In genomic region chr6:28589234-28589951, GRCh38 we compare ENCODE assay signal across 8 cellular contexts.
DNase-seq lines count a peak whose midpoint lies in the region; ATAC-seq and TF ChIP-seq lines count a peak whose summit lies in the region.

No MANE protein-coding gene starts in this region.

- H3K23me2 ChIP-seq in H9 (ENCODE audit: insufficient read length, low read depth, low read length, poor library complexity, severe bottlenecking), result peaks cover 18% of the 10 kb centered on the region

- no peaks in the 10 kb centered on the region for H4K20me1 ChIP-seq in H9 (ENCODE audit: control insufficient read depth, insufficient read depth, insufficient read length)

- H3K14ac ChIP-seq in H9 (ENCODE audit: insufficient read depth, low read length), result no peak overlapping the region

- WGBS in H9 (ENCODE audit: extremely low coverage, insufficient read length, low lambda C conversion rate), result no CpG with 5 or more reads among the region's 34 CpGs
- WGBS in right cardiac atrium, result 3% methylated on average over 34 of the region's 34 CpGs
- 0 to 5% methylated on average over 18 to 30 of the region's 34 CpGs for WGBS in gastroesophageal sphincter (ENCODE audit: low coverage in 1 of 2), 2 donors

- no peaks in the 10 kb centered on the region for H3K79me1 ChIP-seq in H9 (ENCODE audit: insufficient read depth, low read depth, low read length, poor library complexity, severe bottlenecking)

- H4K91ac ChIP-seq in H9 (ENCODE audit: insufficient read length, low read depth, low read length), result no peak overlapping the region

- no peak for TF ChIP-seq EP300 in gastroesophageal sphincter (IDR thresholded peaks at IDR 0.05)

- no peak overlapping the region for H2BK20ac ChIP-seq in H9 (ENCODE audit: low read depth, low read length, poor library complexity, severe bottlenecking)

- no peak overlapping the region for H2BK120ac ChIP-seq in H9 (ENCODE audit: low read depth, low read length, poor library complexity, severe bottlenecking)

- H3K36me3 Mint-ChIP-seq in H9 (ENCODE audit: insufficient read depth in 1 of 3, low read depth in 3 of 3), result no peaks in the 10 kb centered on the region
- peaks cover 23% of the 10 kb centered on the region for H3K36me3 Mint-ChIP-seq in activated T-helper 17 cell treated with anti-CD3 and anti-CD28 coated beads, Interleukin-2, amount 50 U/mL, for 72 hours (ENCODE audit: low read depth)

- H3K27ac ChIP-seq in H9 (ENCODE audit: insufficient read length, low read depth, low read length) (peak overlapping the region; percentile 13), right cardiac atrium (ENCODE audit: low read length) (no peak overlapping the region), gastroesophageal sphincter (no peak overlapping the region)

- H3K4me2 ChIP-seq in H9 (ENCODE audit: insufficient read depth, insufficient read length, low read length), result peak overlapping the region; percentile 79

- H3K27me3 Mint-ChIP-seq in H9 (ENCODE audit: low read depth), result peaks cover 27% of the 10 kb centered on the region
- H3K27me3 Mint-ChIP-seq in activated T-helper 17 cell treated with anti-CD3 and anti-CD28 coated beads, Interleukin-2, amount 50 U/mL, for 72 hours, result peaks cover 73% of the 10 kb centered on the region

- intact Hi-C loops in right cardiac atrium (cut with DNase I), result no loop called here

- peaks cover 28 to 35% of the 10 kb centered on the region in 2 experiments for H3K4me1 Mint-ChIP-seq in H9
- peaks cover 14% of the 10 kb centered on the region for H3K4me1 Mint-ChIP-seq in activated T-helper 17 cell treated with anti-CD3 and anti-CD28 coated beads, Interleukin-2, amount 50 U/mL, for 72 hours

- H3T11ph ChIP-seq in H9 (ENCODE audit: low read length), result no peak overlapping the region

- H4K8ac ChIP-seq in H9 (replicated peaks; ENCODE audit: insufficient read length, low read depth, low read length), result no peak overlapping the region

- H3K36me3 ChIP-seq in gastroesophageal sphincter, result no peaks in the 10 kb centered on the region

- peak overlapping the region; percentile 56 to 91 (median 84) for H3K27ac Mint-ChIP-seq in H9
- H3K27ac Mint-ChIP-seq in activated T-helper 17 cell treated with anti-CD3 and anti-CD28 coated beads, Interleukin-2, amount 50 U/mL, for 72 hours, result no peak overlapping the region

- peak; percentile 98 for DNase-seq in ELF-1 (ENCODE audit: low read depth, low spot score)
- peak; percentile 93 for DNase-seq in H9
- peak; percentile 67 for DNase-seq in NCI-H2171 (lab: John Stamatoyannopoulos, UW)
- DNase-seq in right cardiac atrium, result peak in 2 of 3 donors; percentile 21 to 24
- peak; percentile 77 for DNase-seq in stimulated activated CD4-positive, alpha-beta T cell treated with anti-CD3 and anti-CD28 coated beads, Interleukin-15, amount 100 ng/mL, for 24 hours
- DNase-seq in globus pallidus (ENCODE audit: low spot score), result no peak

- H4K5ac ChIP-seq in H9 (ENCODE audit: insufficient read length, low read depth, low read length), result no peak overlapping the region

- H2BK15ac ChIP-seq in H9 (ENCODE audit: low read depth, low read length), result no peak overlapping the region

- no peak overlapping the region for H3K18ac ChIP-seq in H9 (ENCODE audit: insufficient read length, low read depth, low read length)

- H3K9me3 ChIP-seq in H9 (ENCODE audit: control insufficient read depth, low read depth, low read length) (no peaks in the 10 kb centered on the region), right cardiac atrium (ENCODE audit: control insufficient read depth, low read length) (no peaks in the 10 kb centered on the region), gastroesophageal sphincter (no peaks in the 10 kb centered on the region)

- no peak overlapping the region for H3K23ac ChIP-seq in H9 (ENCODE audit: insufficient read length, low read depth, low read length)

- no peak overlapping the region for H3K56ac ChIP-seq in H9 (ENCODE audit: insufficient read length, low read depth, low read length)

- H2AFZ ChIP-seq in H9 (ENCODE audit: low read length), result no peak overlapping the region

- no peak overlapping the region for H2BK12ac ChIP-seq in H9 (ENCODE audit: insufficient read length, low read depth, low read length)

- H3K4me3 ChIP-seq in right cardiac atrium (ENCODE audit: low read length), result peak overlapping the region; percentile 36
- no peak overlapping the region for H3K4me3 ChIP-seq in gastroesophageal sphincter

- H3K27me3 ChIP-seq in H9 (ENCODE audit: insufficient read depth, low read length) (no peaks in the 10 kb centered on the region), right cardiac atrium (ENCODE audit: control insufficient read depth, insufficient read depth) (no peaks in the 10 kb centered on the region), gastroesophageal sphincter (peaks cover 93% of the 10 kb centered on the region)

- H3K4ac ChIP-seq in H9 (ENCODE audit: low read depth, low read length), result no peak overlapping the region

- H2AK5ac ChIP-seq in H9 (ENCODE audit: insufficient read length, low read length), result no peak overlapping the region

- peak overlapping the region; percentile 24 for H3K9ac ChIP-seq in H9 (ENCODE audit: extremely low read depth, insufficient read length, low read length)

- H2BK5ac ChIP-seq in H9 (ENCODE audit: insufficient read length, low read length), result no peak overlapping the region

- no peak for TF ChIP-seq POLR2A in gastroesophageal sphincter (IDR thresholded peaks at IDR 0.05)

- TF ChIP-seq CTCF in H9 (conservative IDR thresholded peaks at IDR 0.05) (no peak), gastroesophageal sphincter (IDR thresholded peaks at IDR 0.05) (no peak)

- peaks cover 0 to 3% of the 10 kb centered on the region in 2 experiments; a peak in 1 of 5 replicates for H3K9me3 Mint-ChIP-seq in H9
- peaks cover 11% of the 10 kb centered on the region for H3K9me3 Mint-ChIP-seq in activated T-helper 17 cell treated with anti-CD3 and anti-CD28 coated beads, Interleukin-2, amount 50 U/mL, for 72 hours

- ATAC-seq in activated T-helper 17 cell treated with anti-CD3 and anti-CD28 coated beads, Interleukin-2, amount 50 U/mL, for 72 hours (replicated peaks), result peak; percentile 69
- ATAC-seq in right cardiac atrium (peak; percentile 50 to 84), gastroesophageal sphincter (no peak)

- H3K4me1 ChIP-seq in H9 (ENCODE audit: insufficient read depth, low read length), result 0 out of 2 replicates have a peak, but pooled peaks cover 3% of the 10 kb centered on the region
- no peaks in the 10 kb centered on the region for H3K4me1 ChIP-seq in right cardiac atrium (ENCODE audit: control insufficient read depth, insufficient read depth, low read length)
- peaks cover 0 to 18% (median 3%) of the 10 kb centered on the region in 3 donors for H3K4me1 ChIP-seq in gastroesophageal sphincter

- no peaks in the 10 kb centered on the region for H3K79me2 ChIP-seq in H9 (ENCODE audit: insufficient read depth, low read length)

- peak overlapping the region; percentile 78 to 95 for H3K4me3 Mint-ChIP-seq in H9
- H3K4me3 Mint-ChIP-seq in activated T-helper 17 cell treated with anti-CD3 and anti-CD28 coated beads, Interleukin-2, amount 50 U/mL, for 72 hours, result peak overlapping the region; percentile 36
